In genomic region chr3:69012111-69012835, GRCh38 we compare ENCODE assay signal across 8 cellular contexts. TPM values are rescaled to one million over a fixed set of nuclear protein-coding genes. Genes with fewer than 3 reads are reported as not detected.
DNase-seq lines count a peak whose midpoint lies in the region; FAIRE-seq and TF ChIP-seq lines count a peak whose summit lies in the region.

No MANE protein-coding gene starts in this region.

- peak overlapping the region; percentile 88 for H3K27ac Mint-ChIP-seq in neural progenitor cell

- no peaks in the 10 kb centered on the region for H3K79me2 ChIP-seq in neural progenitor cell (ENCODE audit: low read depth)

- TF ChIP-seq CTCF in neural progenitor cell (IDR thresholded peaks at IDR 0.05): no peak
- no peak for TF ChIP-seq CTCF in D721Med (IDR thresholded peaks at IDR 0.05; ENCODE audit: insufficient read depth, missing control alignments)

- peaks cover 37% of the 10 kb centered on the region for H3K4me1 Mint-ChIP-seq in neural progenitor cell

- H3K9me3 Mint-ChIP-seq in neural progenitor cell: no peaks in the 10 kb centered on the region

- H3K4me2 ChIP-seq in neural progenitor cell: peak overlapping the region; percentile 93

- H3K4me3 Mint-ChIP-seq in neural progenitor cell: peak overlapping the region; percentile 88

- peak; percentile 92 for DNase-seq in EH (ENCODE audit: low read depth)
- peak; percentile 6 for DNase-seq in SK-MEL-5 (ENCODE audit: low read depth, low spot score)
- DNase-seq in fibroblast of gingiva (ENCODE audit: low read depth): peak; percentile 89
- DNase-seq in neural progenitor cell (ENCODE audit: low spot score): no peak
- no peak for DNase-seq in NK-92 (lab: John Stamatoyannopoulos, UW; ENCODE audit: unreplicated experiment)
- no peak for DNase-seq in D721Med (ENCODE audit: insufficient read length, low spot score)
- no peak for DNase-seq in SKM-1 treated with dmso at 0.1 percent for 144 hours (lab: John Stamatoyannopoulos, UW; ENCODE audit: unreplicated experiment)
- DNase-seq in NCI-H524 (lab: John Stamatoyannopoulos, UW): no peak

- in situ Hi-C loops in SK-MEL-5 (cut with HindIII; ENCODE audit: low pct_unique_long_range_greater_than_20kb, low sequenced_read_pairs): no loop called here

- H3K4me3 ChIP-seq in neural progenitor cell: peak overlapping the region; percentile 80

- H3K27me3 Mint-ChIP-seq in neural progenitor cell (ENCODE audit: insufficient read depth, low read depth): peaks cover 10% of the 10 kb centered on the region

- H4K20me1 ChIP-seq in neural progenitor cell (ENCODE audit: low read depth): peaks cover 7% of the 10 kb centered on the region

- no peaks in the 10 kb centered on the region for H3K36me3 ChIP-seq in neural progenitor cell

- H3K27ac ChIP-seq in neural progenitor cell: no peak overlapping the region

- H3K27me3 ChIP-seq in neural progenitor cell: peaks cover 43% of the 10 kb centered on the region

- H2AFZ ChIP-seq in neural progenitor cell (replicated peaks): peak overlapping the region; percentile 96

- H3K36me3 Mint-ChIP-seq in neural progenitor cell: peaks cover 4% of the 10 kb centered on the region

- H3F3A ChIP-seq in neural progenitor cell (ENCODE audit: low read depth): peaks cover 31% of the 10 kb centered on the region

- H3K4me1 ChIP-seq in neural progenitor cell: peaks cover 23% of the 10 kb centered on the region

- FAIRE-seq in D721Med (lab: Jason Lieb, UNC): no peak

- no peaks in the 10 kb centered on the region for H3K9me3 ChIP-seq in neural progenitor cell (ENCODE audit: low read depth)

- no peak overlapping the region for H3K9ac ChIP-seq in neural progenitor cell

RNA-seq across cellular contexts. Expression of gene EOGT, which starts 1.2 kb away (rescaled TPM):
- 44.5 and 45.0 TPM in 2 replicates for total RNA-seq in SK-MEL-5 (2014; rRNA removed; shearing (Covaris generic))
- 18.4 and 36.0 TPM in 2 replicates for polyA plus RNA-seq in SK-MEL-5 (2015; cell fraction: cytosol; rRNA removed)
- 53.9 and 70.7 TPM in 2 replicates for polyA plus RNA-seq in SK-MEL-5 (2015; cell fraction: nucleus; rRNA removed)
- 0.96 and 2.5 TPM in 2 replicates for total RNA-seq in neural progenitor cell (ENCODE audit: low replicate concordance)

RNA-seq across cellular contexts. Expression of gene TMF1, which starts 39.9 kb away (rescaled TPM):
- total RNA-seq in SK-MEL-5 (2014; rRNA removed; shearing (Covaris generic)): 14.8 and 35.6 TPM in 2 replicates
- polyA plus RNA-seq in SK-MEL-5 (2015; cell fraction: cytosol; rRNA removed): 10.6 and 15.8 TPM in 2 replicates
- 15.5 and 16.0 TPM in 2 replicates for polyA plus RNA-seq in SK-MEL-5 (2015; cell fraction: nucleus; rRNA removed)
- 14.6 and 24.4 TPM in 2 replicates for total RNA-seq in neural progenitor cell (ENCODE audit: low replicate concordance)

Comparison
In these comparisons a context has a peak if more than half of its experiments do, and no peak if none do; other contexts are left out.
1. DNase-seq: peak in EH (single experiment), SK-MEL-5 (single experiment) and fibroblast of gingiva (single experiment); none in neural progenitor cell (single experiment), NK-92 (single experiment), D721Med (single experiment), SKM-1 treated with dmso at 0.1 percent for 144 hours (single experiment) and NCI-H524 (0 of 2).
2. RNA of gene EOGT, which starts 1.2 kb away (total RNA-seq): 44.5 to 45.0 TPM in SK-MEL-5; 0.96 to 2.5 TPM in neural progenitor cell; every median in the first group is over 10 times any median in the second.